In genomic region chr2:190961918-190962487, GRCh38 we compare ENCODE assay signal across 12 cellular contexts. TPM values are rescaled to one million over a fixed set of nuclear protein-coding genes. Genes with fewer than 3 reads are reported as not detected.
DNase-seq lines count a peak whose midpoint lies in the region; ATAC-seq and TF ChIP-seq lines count a peak whose summit lies in the region.
"Had no signal": no experiment of that assay in that cellular context is flagged by ENCODE, and none has a peak within 500 bp of the region (broad histone marks: within the 10 kb centered on the region; RNA-seq: fewer than 3 reads in every experiment).

No MANE protein-coding gene starts in this region.

- TF ChIP-seq CTCF in GM13977 (IDR thresholded peaks at IDR 0.05; ENCODE audit: extremely low read depth, insufficient read depth, missing control alignments) (no peak), endothelial cell (IDR thresholded peaks at IDR 0.05; ENCODE audit: unreplicated experiment) (no peak)

- H3K27ac Mint-ChIP-seq in T-cell (peak overlapping the region; percentile 58 to 66), endothelial cell (ENCODE audit: unreplicated experiment) (no peak overlapping the region)

- intact Hi-C loops in left ventricle myocardium superior (cut with micrococcal nuclease) = no loop called here

- ATAC-seq in GM18520 (IDR thresholded peaks at IDR 0.05; ENCODE audit: unreplicated experiment) (peak; percentile 33), T-cell (replicated peaks in 1 of 4) (peak in 1 of 4 experiments; percentile 21), left ventricle myocardium superior (peak; percentile 58), GM19035 (IDR thresholded peaks at IDR 0.05; ENCODE audit: unreplicated experiment) (no peak), HG03025 (IDR thresholded peaks at IDR 0.05; ENCODE audit: low FRiP score, unreplicated experiment) (no peak)

- DNase-seq in AG20443 (ENCODE audit: low spot score) = peak; percentile 36
- DNase-seq in T-cell = no peak
- no peak for DNase-seq in left ventricle myocardium superior
- no peak for DNase-seq in GM13977 (ENCODE audit: low spot score)
- no peak for DNase-seq in endothelial cell (ENCODE audit: low spot score)
- DNase-seq: DMS153, NCI-H187, SHP77 treated with DMSO at 0.1 percent for 48 hours, thyroid gland had no signal

- H3K4me1 Mint-ChIP-seq in T-cell = peaks cover 36 to 59% (median 41%) of the 10 kb centered on the region in 3 donors
- H3K4me1 Mint-ChIP-seq in endothelial cell (ENCODE audit: unreplicated experiment) = no peaks in the 10 kb centered on the region

- H3K4me3 Mint-ChIP-seq in T-cell (no peak overlapping the region), endothelial cell (ENCODE audit: unreplicated experiment) (no peak overlapping the region)

- H3K36me3 Mint-ChIP-seq in T-cell (peaks cover 60% of the 10 kb centered on the region), endothelial cell (ENCODE audit: low read depth, unreplicated experiment) (peaks cover 3% of the 10 kb centered on the region)

- in situ Hi-C loops in GM13977 (cut with MboI; ENCODE audit: low pct_unique_long_range_greater_than_20kb, low sequenced_read_pairs, unreplicated experiment) = no loop called here

- POLR2A ChIA-PET in T-cell (lab: Charles Lee) = interaction anchor here (0.6 to 0.7 kb wide), 2 partner anchors 19 to 89 kb away, joined by 3 read pairs; no protein-coding TSS in a partner anchor

- CTCF ChIA-PET in T-cell (lab: Charles Lee) = interaction anchor here in 1 of 2 donors (1.0 kb wide), 1 partner anchor 22 kb away, joined by 3 read pairs; no protein-coding TSS in a partner anchor

- H3K27me3 Mint-ChIP-seq in T-cell (no peaks in the 10 kb centered on the region), endothelial cell (ENCODE audit: unreplicated experiment) (no peaks in the 10 kb centered on the region)

- H3K9me3 Mint-ChIP-seq in T-cell (peaks cover 0 to 3% (median 0%) of the 10 kb centered on the region in 3 donors), endothelial cell (ENCODE audit: unreplicated experiment) (no peaks in the 10 kb centered on the region)

RNA-seq across cellular contexts. Expression of gene STAT1, which starts 52.0 kb away (rescaled TPM):
- total RNA-seq in T-cell = 100 to 1,000 TPM in 3 of 5 donors, 10 to 100 TPM in 2; 77.6 to 229 (median 152) TPM
- total RNA-seq in left ventricle myocardium superior = 38.3 TPM
- total RNA-seq in endothelial cell (ENCODE audit: unreplicated experiment) = 30.1 TPM

Comparison
In these comparisons a context has a peak if more than half of its experiments do, and no peak if none do; other contexts are left out.
1. ATAC-seq: peak in GM18520 (single experiment) and left ventricle myocardium superior (single experiment); none in GM19035 (single experiment) and HG03025 (single experiment).